Comparison of ENCODE assay signal across 29 cellular contexts in genomic region chr3:74268753-74269152, GRCh38.
A peak's percentile ranks its signal among the peaks of the same experiment; 100 is the strongest.
DNase-seq lines count a peak whose midpoint lies in the region; ATAC-seq, FAIRE-seq and TF ChIP-seq lines count a peak whose summit lies in the region.
"Had no signal": no experiment of that assay in that cellular context is flagged by ENCODE, and none has a peak within 500 bp of the region (broad histone marks: within the 10 kb centered on the region; RNA-seq: fewer than 3 reads in every experiment).

No MANE protein-coding gene starts in this region.

- POLR2A ChIA-PET in MCF 10A (lab: Yijun Ruan, JAX), result no interaction called here
- POLR2A ChIA-PET in CD4-positive, alpha-beta memory T cell (lab: Charles Lee; ENCODE audit: partially characterized antibody), result no interaction called here

- peak; percentile 24 for DNase-seq in MCF 10A (ENCODE audit: unreplicated experiment)
- DNase-seq in breast epithelium (ENCODE audit: low spot score in 2 of 2), result no peak
- DNase-seq in bronchial epithelial cell (ENCODE audit: low read depth), result peak; percentile 67
- DNase-seq in fibroblast of pulmonary artery (ENCODE audit: low read depth), result peak; percentile 43
- no peak for DNase-seq in CD4-positive, alpha-beta memory T cell
- DNase-seq in psoas muscle, result no peak
- DNase-seq in activated T-helper 2 cell treated with anti-CD3 and anti-CD28 coated beads, Interferon-gamma antibody, Interleukin-2, Interleukin-4, amounts not matched to agents 10 μg/mL and 5 μg/mL and 100 μg/mL, durations not matched to agents 14 hours and 24 hours and 36 hours (ENCODE audit: low spot score), result no peak
- DNase-seq: ACHN; AML-193; C1 segment of cervical spinal cord; Calu3; CD8-positive, alpha-beta memory T cell; DMS153; GDM1; H7; KBM-7; NCI-H1105; NCI-H146; NCI-H2029; NCI-H2171; NCI-H345; NCI-H524; NCI-H82 had no signal

- no peaks in the 10 kb centered on the region for H3K4me1 Mint-ChIP-seq in MCF 10A (ENCODE audit: insufficient read depth, unreplicated experiment)
- no peaks in the 10 kb centered on the region for H3K4me1 Mint-ChIP-seq in CD4-positive, alpha-beta memory T cell
- H3K4me1 Mint-ChIP-seq in activated T-helper 2 cell treated with anti-CD3 and anti-CD28 coated beads, Interferon-gamma antibody, Interleukin-2, Interleukin-4, amounts not matched to agents 10 μg/mL and 5 μg/mL and 100 μg/mL, durations not matched to agents 14 hours and 24 hours and 36 hours (ENCODE audit: low read depth), result no peaks in the 10 kb centered on the region
- H3K4me1 Mint-ChIP-seq: CD8-positive, alpha-beta memory T cell had no signal

- intact Hi-C loops in MCF 10A (cut with micrococcal nuclease), result loop anchor here (5.0 to 10.0 kb wide), 2 partner anchors 736 to 904 kb away; no protein-coding TSS in a partner anchor
- intact Hi-C loops in breast epithelium (cut with DNase I; ENCODE audit: low total_unique reads), result no loop called here
- intact Hi-C loops in CD4-positive, alpha-beta memory T cell (cut with micrococcal nuclease), result no loop called here
- intact Hi-C loops in psoas muscle (cut with DNase I), result loop anchor here in 1 of 2 donors (5.0 kb wide), 2 partner anchors 904 to 1374 kb away; no protein-coding TSS in a partner anchor
- intact Hi-C loops in activated T-helper 2 cell treated with anti-CD3 and anti-CD28 coated beads, Interferon-gamma antibody, Interleukin-2, Interleukin-4, amounts not matched to agents 10 μg/mL and 5 μg/mL and 100 μg/mL, durations not matched to agents 14 hours and 24 hours and 36 hours (cut with micrococcal nuclease), result no loop called here

- H3K4me1 ChIP-seq in breast epithelium, result no peaks in the 10 kb centered on the region
- no peaks in the 10 kb centered on the region for H3K4me1 ChIP-seq in CD4-positive, alpha-beta memory T cell (ENCODE audit: insufficient read depth, low read length)
- no peaks in the 10 kb centered on the region for H3K4me1 ChIP-seq in psoas muscle

- CTCF ChIA-PET in MCF 10A (lab: Yijun Ruan, JAX), result interaction anchor here (0.7 to 1.0 kb wide), 5 partner anchors 13 to 132 kb away, joined by 3 read pairs; no protein-coding TSS in a partner anchor
- CTCF ChIA-PET in CD4-positive, alpha-beta memory T cell (lab: Charles Lee; ENCODE audit: partially characterized antibody), result no interaction called here

- no peak for TF ChIP-seq POLR2A in breast epithelium (IDR thresholded peaks at IDR 0.05)

- no peaks in the 10 kb centered on the region for H3K27me3 ChIP-seq in breast epithelium
- H3K27me3 ChIP-seq in bronchial epithelial cell (ENCODE audit: control insufficient read depth, insufficient read depth, low read length), result no peaks in the 10 kb centered on the region
- no peaks in the 10 kb centered on the region for H3K27me3 ChIP-seq in CD4-positive, alpha-beta memory T cell (ENCODE audit: insufficient read depth, low read length)
- no peaks in the 10 kb centered on the region for H3K27me3 ChIP-seq in psoas muscle (ENCODE audit: insufficient read depth in 3 of 3, low read length in 2 of 3)

- FAIRE-seq in bronchial epithelial cell (lab: Jason Lieb, UNC), result no peak
- FAIRE-seq: GM19239, HepG2 had no signal

- no peak overlapping the region for H3K27ac Mint-ChIP-seq in MCF 10A (ENCODE audit: low read depth, unreplicated experiment)
- no peak overlapping the region for H3K27ac Mint-ChIP-seq in CD4-positive, alpha-beta memory T cell
- H3K27ac Mint-ChIP-seq in activated T-helper 2 cell treated with anti-CD3 and anti-CD28 coated beads, Interferon-gamma antibody, Interleukin-2, Interleukin-4, amounts not matched to agents 10 μg/mL and 5 μg/mL and 100 μg/mL, durations not matched to agents 14 hours and 24 hours and 36 hours, result no peak overlapping the region
- H3K27ac Mint-ChIP-seq: CD8-positive, alpha-beta memory T cell had no signal

- H3K4me3 ChIP-seq in breast epithelium, result no peak overlapping the region
- no peak overlapping the region for H3K4me3 ChIP-seq in bronchial epithelial cell (ENCODE audit: low read depth, low read length)
- no peak overlapping the region for H3K4me3 ChIP-seq in fibroblast of pulmonary artery (replicated peaks; ENCODE audit: low read depth, low read length)
- no peak overlapping the region for H3K4me3 ChIP-seq in CD4-positive, alpha-beta memory T cell (ENCODE audit: low read length in 2 of 2)
- H3K4me3 ChIP-seq in psoas muscle, result no peak overlapping the region

- H3K36me3 ChIP-seq in breast epithelium (no peaks in the 10 kb centered on the region), bronchial epithelial cell (ENCODE audit: control insufficient read depth, insufficient read depth, low read length) (no peaks in the 10 kb centered on the region), psoas muscle (ENCODE audit: insufficient read depth in 1 of 2, low read depth in 1 of 2) (no peaks in the 10 kb centered on the region)
- H3K36me3 ChIP-seq in CD4-positive, alpha-beta memory T cell (ENCODE audit: insufficient read depth, low read length), result no peaks in the 10 kb centered on the region

- no peaks in the 10 kb centered on the region for H3K9me3 ChIP-seq in breast epithelium
- H3K9me3 ChIP-seq in CD4-positive, alpha-beta memory T cell (ENCODE audit: control insufficient read depth in 1 of 2, low read length in 2 of 2), result no peaks in the 10 kb centered on the region
- H3K9me3 ChIP-seq in psoas muscle, result no peaks in the 10 kb centered on the region

- no peaks in the 10 kb centered on the region for H3K27me3 Mint-ChIP-seq in MCF 10A (ENCODE audit: insufficient read depth, unreplicated experiment)
- H3K27me3 Mint-ChIP-seq in CD4-positive, alpha-beta memory T cell, result no peaks in the 10 kb centered on the region
- no peaks in the 10 kb centered on the region for H3K27me3 Mint-ChIP-seq in activated T-helper 2 cell treated with anti-CD3 and anti-CD28 coated beads, Interferon-gamma antibody, Interleukin-2, Interleukin-4, amounts not matched to agents 10 μg/mL and 5 μg/mL and 100 μg/mL, durations not matched to agents 14 hours and 24 hours and 36 hours (ENCODE audit: low read depth)
- H3K27me3 Mint-ChIP-seq: CD8-positive, alpha-beta memory T cell had no signal

- no peak overlapping the region for H3K4me3 Mint-ChIP-seq in MCF 10A (ENCODE audit: unreplicated experiment)
- H3K4me3 Mint-ChIP-seq in CD4-positive, alpha-beta memory T cell, result no peak overlapping the region
- no peak overlapping the region for H3K4me3 Mint-ChIP-seq in activated T-helper 2 cell treated with anti-CD3 and anti-CD28 coated beads, Interferon-gamma antibody, Interleukin-2, Interleukin-4, amounts not matched to agents 10 μg/mL and 5 μg/mL and 100 μg/mL, durations not matched to agents 14 hours and 24 hours and 36 hours (ENCODE audit: low read depth)
- H3K4me3 Mint-ChIP-seq: CD8-positive, alpha-beta memory T cell had no signal

- TF ChIP-seq CTCF in MCF 10A (IDR thresholded peaks at IDR 0.05; ENCODE audit: unreplicated experiment), result no peak
- no peak for TF ChIP-seq CTCF in breast epithelium (IDR thresholded peaks at IDR 0.05)
- no peak for TF ChIP-seq CTCF in bronchial epithelial cell (IDR thresholded peaks at IDR 0.05; ENCODE audit: insufficient read depth, low read length, severe bottlenecking)
- TF ChIP-seq CTCF in fibroblast of pulmonary artery (IDR thresholded peaks at IDR 0.05; ENCODE audit: low read length, missing control alignments), result no peak
- no peak for TF ChIP-seq CTCF in psoas muscle (IDR thresholded peaks at IDR 0.05)

- ATAC-seq in psoas muscle (no peak), HG03457 (IDR thresholded peaks at IDR 0.05; ENCODE audit: unreplicated experiment) (no peak)
- ATAC-seq: HepG2, Panc1, SK-N-SH treated with all-trans-retinoic acid at 6 μM for 48 hours had no signal

- WGBS in psoas muscle, 3 donors, result 63 to 79% (median 72%) methylated on average over 2 of the region's 2 CpGs

- no peaks in the 10 kb centered on the region for H3K36me3 Mint-ChIP-seq in MCF 10A (ENCODE audit: insufficient read depth, unreplicated experiment)
- H3K36me3 Mint-ChIP-seq in CD4-positive, alpha-beta memory T cell, result no peaks in the 10 kb centered on the region
- H3K36me3 Mint-ChIP-seq in activated T-helper 2 cell treated with anti-CD3 and anti-CD28 coated beads, Interferon-gamma antibody, Interleukin-2, Interleukin-4, amounts not matched to agents 10 μg/mL and 5 μg/mL and 100 μg/mL, durations not matched to agents 14 hours and 24 hours and 36 hours (ENCODE audit: low read depth), result no peaks in the 10 kb centered on the region
- H3K36me3 Mint-ChIP-seq: CD8-positive, alpha-beta memory T cell had no signal

- no peaks in the 10 kb centered on the region for H3K9me3 Mint-ChIP-seq in MCF 10A (ENCODE audit: unreplicated experiment)
- peaks cover 0 to 22% (median 5%) of the 10 kb centered on the region in 8 donors for H3K9me3 Mint-ChIP-seq in CD4-positive, alpha-beta memory T cell
- peaks cover 4% of the 10 kb centered on the region for H3K9me3 Mint-ChIP-seq in activated T-helper 2 cell treated with anti-CD3 and anti-CD28 coated beads, Interferon-gamma antibody, Interleukin-2, Interleukin-4, amounts not matched to agents 10 μg/mL and 5 μg/mL and 100 μg/mL, durations not matched to agents 14 hours and 24 hours and 36 hours

- H3K27ac ChIP-seq in breast epithelium, result no peak overlapping the region
- no peak overlapping the region for H3K27ac ChIP-seq in CD4-positive, alpha-beta memory T cell (ENCODE audit: low read depth, low read length)
- no peak overlapping the region for H3K27ac ChIP-seq in psoas muscle
- H3K27ac ChIP-seq: 22Rv1 had no signal

- BruUV-seq in MCF 10A (replicated peaks; lab: Mats Ljungman, UMichigan), result no TSS peak

Comparison
In these comparisons a context has a peak if more than half of its experiments do, and no peak if none do; other contexts are left out.
1. DNase-seq: peak in MCF 10A (single experiment), bronchial epithelial cell (single experiment) and fibroblast of pulmonary artery (single experiment); none in breast epithelium (0 of 2), CD4-positive, alpha-beta memory T cell (0 of 5), psoas muscle (0 of 2) and activated T-helper 2 cell treated with anti-CD3 and anti-CD28 coated beads, Interferon-gamma antibody, Interleukin-2, Interleukin-4, amounts not matched to agents 10 μg/mL and 5 μg/mL and 100 μg/mL, durations not matched to agents 14 hours and 24 hours and 36 hours (single experiment).